Comparison of ENCODE assay signal across 17 cellular contexts in genomic region chr7:95322874-95323273, GRCh38. TPM values are rescaled to one million over a fixed set of nuclear protein-coding genes. Genes with fewer than 3 reads are reported as not detected.
DNase-seq lines count a peak whose midpoint lies in the region; ATAC-seq and TF ChIP-seq lines count a peak whose summit lies in the region.
"Had no signal": no experiment of that assay in that cellular context is flagged by ENCODE, and none has a peak within 500 bp of the region (broad histone marks: within the 10 kb centered on the region; RNA-seq: fewer than 3 reads in every experiment).

No MANE protein-coding gene starts in this region.

- CTCF ChIA-PET in A673 (lab: Charles Lee), result no interaction called here

- H3K36me3 ChIP-seq in brain microvascular endothelial cell (replicated peaks) (no peaks in the 10 kb centered on the region), A673 (ENCODE audit: insufficient read depth, low read length, poor library complexity, severe bottlenecking) (no peaks in the 10 kb centered on the region)
- H3K36me3 ChIP-seq: HAP-1 had no signal

- DNase-seq in GM10266 (ENCODE audit: extremely low spot score) (peak; percentile 15), SK-MEL-5 (ENCODE audit: low read depth, low spot score) (peak; percentile 36), brain microvascular endothelial cell (peak; percentile 24), A673 (ENCODE audit: low spot score) (no peak), NK-92 (lab: John Stamatoyannopoulos, UW; ENCODE audit: unreplicated experiment) (no peak)
- DNase-seq in stimulated activated CD4-positive, alpha-beta T cell treated with anti-CD3 and anti-CD28 coated beads, Interleukin-15, amount 100 ng/mL, for 24 hours, result no peak
- DNase-seq: DND-41, Kasumi-1, NCI-H1092 treated with DMSO at 0.1 percent for 48 hours, NCI-H2081, NCI-H748 treated with DMSO at 0.1 percent for 48 hours, SW 1271 had no signal

- H3K27me3 ChIP-seq in brain microvascular endothelial cell (replicated peaks) (no peaks in the 10 kb centered on the region), A673 (replicated peaks; ENCODE audit: insufficient read depth, low read depth, low read length, poor library complexity) (no peaks in the 10 kb centered on the region)

- H3K27ac ChIP-seq in 22Rv1, result peak overlapping the region; percentile 93
- no peak overlapping the region for H3K27ac ChIP-seq in brain microvascular endothelial cell
- no peak overlapping the region for H3K27ac ChIP-seq in A673 (ENCODE audit: low read depth, low read length, poor library complexity, severe bottlenecking)

- no TSS peak for BruUV-seq in A673 (replicated peaks; lab: Mats Ljungman, UMichigan)

- POLR2A ChIA-PET in A673 (lab: Charles Lee; ENCODE audit: low non-redundant PET), result no interaction called here

- H3K4me1 ChIP-seq in A673 (ENCODE audit: insufficient read depth, low read length, poor library complexity, severe bottlenecking), result no peaks in the 10 kb centered on the region

- H3K4me3 ChIP-seq in brain microvascular endothelial cell (ENCODE audit: low read depth, low read length) (no peak overlapping the region), A673 (ENCODE audit: low read depth, low read length, poor library complexity, severe bottlenecking) (no peak overlapping the region)
- H3K4me3 ChIP-seq: HAP-1 had no signal

- no peak for ATAC-seq in GM18870 (IDR thresholded peaks at IDR 0.05; ENCODE audit: unreplicated experiment)

- intact Hi-C loops in A673 (cut with micrococcal nuclease; ENCODE audit: unreplicated experiment), result no loop called here

- in situ Hi-C loops in SK-MEL-5 (cut with HindIII; ENCODE audit: low pct_unique_long_range_greater_than_20kb, low sequenced_read_pairs) (no loop called here), brain microvascular endothelial cell (cut with HindIII; ENCODE audit: low pct_ligation_motif_present, low sequenced_read_pairs) (no loop called here)

- TF ChIP-seq CTCF in 22Rv1 (IDR thresholded peaks at IDR 0.05) (no peak), GM10266 (IDR thresholded peaks at IDR 0.05; ENCODE audit: control insufficient read depth, insufficient read depth, low read depth, missing control alignments) (no peak), brain microvascular endothelial cell (IDR thresholded peaks at IDR 0.05; ENCODE audit: low read depth, low read length, missing control alignments) (no peak), A673 (conservative IDR thresholded peaks at IDR 0.05; ENCODE audit: low read depth, low read length) (no peak)

- H3K9me3 ChIP-seq in A673 (ENCODE audit: low read depth, low read length, poor library complexity, severe bottlenecking), result no peaks in the 10 kb centered on the region
- H3K9me3 ChIP-seq: HAP-1 had no signal

RNA-seq across cellular contexts. Expression of gene PON1, which starts 1.5 kb away (rescaled TPM):
- 0.16 TPM in 1 of 2 replicates, not detected in the other for total RNA-seq in SK-MEL-5 (2014; rRNA removed; shearing (Covaris generic))
- polyA plus RNA-seq in SK-MEL-5 (2015; cell fraction: cytosol; rRNA removed), result not detected in 2 replicates
- polyA plus RNA-seq in SK-MEL-5 (2015; cell fraction: nucleus; rRNA removed), result 3.9 TPM in 1 of 2 replicates, not detected in the other
- total RNA-seq in A673 (2021), result not detected in 2 replicates
- total RNA-seq: NCI-H460 had no signal
- polyA plus RNA-seq: CD14-positive monocyte had no signal

Comparison
In these comparisons a context has a peak if more than half of its experiments do, and no peak if none do; other contexts are left out.
1. DNase-seq: peak in GM10266 (single experiment), SK-MEL-5 (single experiment) and brain microvascular endothelial cell (single experiment); none in stimulated activated CD4-positive, alpha-beta T cell treated with anti-CD3 and anti-CD28 coated beads, Interleukin-15, amount 100 ng/mL, for 24 hours (single experiment), A673 (single experiment) and NK-92 (single experiment).